8 cellular contexts compared by ENCODE assay signal in the genomic region with DNA sequence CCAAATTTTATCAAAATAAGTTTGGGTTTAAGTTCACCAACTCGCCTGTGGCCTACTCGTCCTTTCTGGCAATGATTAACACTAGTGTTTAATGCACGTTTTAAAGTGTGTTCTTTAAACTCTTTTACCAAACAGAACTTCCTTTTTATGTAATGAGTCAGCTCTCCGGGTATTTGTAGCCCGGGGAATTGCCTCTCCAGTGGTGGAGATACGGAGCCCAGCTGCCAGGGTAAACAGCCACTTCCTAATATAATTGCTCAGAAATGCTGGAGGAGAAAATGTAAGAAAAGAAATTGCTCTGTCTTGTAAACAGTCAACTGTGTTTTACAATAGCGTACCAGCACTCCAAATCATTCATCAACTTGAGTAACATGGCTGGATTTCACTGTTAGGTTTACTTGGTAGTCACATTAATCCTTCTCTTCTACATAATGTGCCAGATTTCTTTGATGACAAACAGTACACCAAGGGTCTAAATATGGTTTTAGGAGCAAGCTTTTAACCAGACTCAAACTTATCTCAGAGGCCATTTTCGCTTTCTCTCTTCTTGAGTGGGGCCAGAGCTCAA.
DNase-seq lines count a peak whose midpoint lies in the region; ATAC-seq and TF ChIP-seq lines count a peak whose summit lies in the region.

No MANE protein-coding gene starts in this region.

- CTCF ChIA-PET in RWPE1 (lab: Yijun Ruan, JAX), result interaction anchor here (0.6 kb wide), 1 partner anchor 357 kb away, joined by 3 read pairs; no protein-coding TSS in a partner anchor

- ATAC-seq in GM19372 (IDR thresholded peaks at IDR 0.05; ENCODE audit: low read depth, unreplicated experiment), result peak; percentile 55
- peak; percentile 78 for ATAC-seq in HG03460 (IDR thresholded peaks at IDR 0.05; ENCODE audit: unreplicated experiment)

- H3K4me3 Mint-ChIP-seq in mesothelial cell of epicardium, result no peak overlapping the region

- H3K27ac Mint-ChIP-seq in mesothelial cell of epicardium, result peak overlapping the region; percentile 90

- TF ChIP-seq CTCF in RWPE1 (conservative IDR thresholded peaks at IDR 0.05; ENCODE audit: low read depth) (no peak), dorsolateral prefrontal cortex (IDR thresholded peaks at IDR 0.05 in 54 of 56, conservative IDR thresholded peaks at IDR 0.05 in 2 of 56; ENCODE audit: low read depth in 1 of 56, partially characterized antibody in 56 of 56) (no peak), mesothelial cell of epicardium (IDR thresholded peaks at IDR 0.05; ENCODE audit: unreplicated experiment) (no peak)

- intact Hi-C loops in dorsolateral prefrontal cortex (cut with DNase I), result no loop called here

- no peaks in the 10 kb centered on the region for H3K9me3 Mint-ChIP-seq in mesothelial cell of epicardium

- no peaks in the 10 kb centered on the region for H3K27me3 ChIP-seq in dorsolateral prefrontal cortex

- no peak overlapping the region for H3K4me3 ChIP-seq in dorsolateral prefrontal cortex

- DNase-seq in D341Med (ENCODE audit: low spot score) (peak; percentile 27), RWPE1 (ENCODE audit: low spot score) (peak; percentile 88), dorsolateral prefrontal cortex (no peak), mesothelial cell of epicardium (ENCODE audit: low spot score in 2 of 2, unreplicated experiment in 2 of 2) (no peak), NCI-H146 (lab: John Stamatoyannopoulos, UW) (no peak)
- no peak for DNase-seq in activated CD4-positive, CD25-positive, alpha-beta regulatory T cell treated with anti-CD3 and anti-CD28 coated beads, Interleukin-2, amount 50 U/mL, for 72 hours

- no peaks in the 10 kb centered on the region for H3K36me3 Mint-ChIP-seq in mesothelial cell of epicardium

- H3K4me1 Mint-ChIP-seq in mesothelial cell of epicardium, result peaks cover 27% of the 10 kb centered on the region

- POLR2A ChIA-PET in RWPE1 (lab: Yijun Ruan, JAX; ENCODE audit: low non-redundant PET), result no interaction called here

- H3K27ac ChIP-seq in RWPE1, result peak overlapping the region; percentile 90
- peak overlapping the region in 40 of 59 donors; percentile 3 to 78 (median 43) for H3K27ac ChIP-seq in dorsolateral prefrontal cortex

- H3K27me3 Mint-ChIP-seq in mesothelial cell of epicardium (ENCODE audit: low read depth), result peaks cover 2% of the 10 kb centered on the region

Comparison
In these comparisons a context has a peak if more than half of its experiments do, and no peak if none do; other contexts are left out.
1. DNase-seq: peak in D341Med (single experiment) and RWPE1 (single experiment); none in dorsolateral prefrontal cortex (0 of 10), mesothelial cell of epicardium (0 of 2), activated CD4-positive, CD25-positive, alpha-beta regulatory T cell treated with anti-CD3 and anti-CD28 coated beads, Interleukin-2, amount 50 U/mL, for 72 hours (single experiment) and NCI-H146 (single experiment).